Comparison of ENCODE assay signal across 9 cellular contexts in the genomic region with DNA sequence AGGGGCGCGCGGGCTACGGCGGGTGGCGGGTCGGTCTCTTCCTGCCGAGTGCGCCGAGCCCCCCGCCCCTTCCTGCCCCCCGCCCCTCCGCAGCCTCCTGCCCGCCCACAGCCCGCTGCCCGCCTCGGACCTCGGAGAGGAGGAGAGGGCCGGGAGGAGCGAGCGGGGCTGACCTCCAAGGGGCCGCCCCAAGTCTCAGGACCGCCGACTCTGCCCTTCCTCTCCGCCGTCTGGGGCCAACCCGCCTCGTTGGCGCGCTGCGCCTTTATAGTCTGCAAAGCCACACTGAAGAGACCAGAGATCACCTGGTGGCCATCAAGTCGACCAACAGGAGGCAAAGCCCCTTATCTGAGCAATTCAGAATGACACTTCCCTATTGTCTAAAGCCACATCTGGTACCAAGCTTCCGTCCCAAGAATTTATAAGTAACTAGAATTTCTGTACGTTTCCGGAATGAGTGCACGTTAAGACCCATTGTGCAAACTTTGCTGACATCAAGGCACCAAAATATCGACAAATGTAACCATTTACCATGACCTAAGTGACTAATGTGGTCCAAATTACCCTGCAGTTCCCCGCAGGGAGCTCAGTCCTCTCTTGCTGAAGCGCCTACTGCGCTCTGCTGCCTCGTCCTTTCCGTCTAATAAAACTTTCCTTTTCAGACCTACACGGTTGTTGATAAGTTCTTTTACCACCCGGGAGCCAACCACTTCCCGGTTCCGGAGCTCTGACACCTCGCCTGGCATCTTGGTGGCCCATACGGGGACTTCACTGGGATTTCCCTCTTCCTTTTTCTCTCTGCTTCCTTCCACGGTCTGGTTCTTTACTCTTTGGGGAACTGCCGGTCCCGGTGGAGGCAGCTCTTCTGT. TPM values are rescaled to one million over a fixed set of nuclear protein-coding genes. Genes with fewer than 3 reads are reported as not detected.
DNase-seq lines count a peak whose midpoint lies in the region; ATAC-seq, FAIRE-seq and TF ChIP-seq lines count a peak whose summit lies in the region.
"Had no signal": no experiment of that assay in that cellular context is flagged by ENCODE, and none has a peak within 500 bp of the region (broad histone marks: within the 10 kb centered on the region; RNA-seq: fewer than 3 reads in every experiment).

Gene CPXM1, minus strand, starts transcription at position 38 of the 869 bp plus-strand sequence. CDS start 55 bp downstream, outside the sequence.

- peaks cover 69% of the 10 kb centered on the region for H3K27me3 ChIP-seq in GM23338 (ENCODE audit: insufficient read depth)

- H3K4me1 Mint-ChIP-seq in GM23338 (peaks cover 35% of the 10 kb centered on the region), natural killer cell (peaks cover 25 to 26% of the 10 kb centered on the region in 2 donors)
- peaks cover 30% of the 10 kb centered on the region for H3K4me1 Mint-ChIP-seq in dendritic cell treated with granulocyte-macrophage colony-stimulating factor and Interleukin-4, amounts not matched to agents 40 ng/mL and 50 ng/mL, for 4 days (ENCODE audit: low read depth)

- peak within 1 kb of the TSS; percentile 79 for H3K4me3 ChIP-seq in GM23338

- H4K20me1 ChIP-seq in GM23338 (replicated peaks; ENCODE audit: insufficient read depth): peaks cover 3% of the 10 kb centered on the region; the same call in 1 of the 2 replicates

- no peaks in the 10 kb centered on the region for H3K9me2 ChIP-seq in GM23338 (ENCODE audit: insufficient read depth)

- no peak for FAIRE-seq in RCC 7860 (lab: Jason Lieb, UNC)

- intact Hi-C loops in dendritic cell treated with granulocyte-macrophage colony-stimulating factor and Interleukin-4, amounts not matched to agents 40 ng/mL and 50 ng/mL, for 4 days (cut with micrococcal nuclease): no loop called here
- intact Hi-C loops in natural killer cell (cut with micrococcal nuclease): no loop called here

- TF ChIP-seq CTCF in GM10248 (IDR thresholded peaks at IDR 0.05; ENCODE audit: control extremely low read depth, extremely low read depth, low read depth, missing control alignments) (no peak), GM23338 (conservative IDR thresholded peaks at IDR 0.05; ENCODE audit: low read depth in 2 of 2) (peak in 1 of 2 experiments; percentile 26; a peak in 1 of 4 replicates), natural killer cell (IDR thresholded peaks at IDR 0.05) (no peak)

- no peaks in the 10 kb centered on the region for H3K79me2 ChIP-seq in GM23338 (replicated peaks; ENCODE audit: insufficient read depth)

- H3K27me3 Mint-ChIP-seq in GM23338 (ENCODE audit: insufficient read depth, low read depth, poor library complexity): peaks cover 61% of the 10 kb centered on the region
- H3K27me3 Mint-ChIP-seq in dendritic cell treated with granulocyte-macrophage colony-stimulating factor and Interleukin-4, amounts not matched to agents 40 ng/mL and 50 ng/mL, for 4 days: peaks cover 71% of the 10 kb centered on the region
- H3K27me3 Mint-ChIP-seq in natural killer cell (ENCODE audit: low read depth in 2 of 2): peaks cover 46 to 64% of the 10 kb centered on the region in 2 donors

- H3F3A ChIP-seq in GM23338 (replicated peaks; ENCODE audit: low read depth): 0 out of 2 replicates have a peak, but pooled peaks cover 4% of the 10 kb centered on the region

- H3K27ac Mint-ChIP-seq in GM23338: peak within 1 kb of the TSS; percentile 81
- peak within 1 kb of the TSS; percentile 50 for H3K27ac Mint-ChIP-seq in dendritic cell treated with granulocyte-macrophage colony-stimulating factor and Interleukin-4, amounts not matched to agents 40 ng/mL and 50 ng/mL, for 4 days
- H3K27ac Mint-ChIP-seq in natural killer cell: peak within 1 kb of the TSS; percentile 23 to 44

- H2AFZ ChIP-seq in GM23338: peak within 1 kb of the TSS; percentile 97

- peak within 1 kb of the TSS; percentile 98 for H3K4me2 ChIP-seq in GM23338

- no peak within 1 kb of the TSS for H3K27ac ChIP-seq in GM23338 (ENCODE audit: low read depth)
- no peak within 1 kb of the TSS for H3K27ac ChIP-seq in caudate nucleus (ENCODE audit: low read depth, low read length)
- H3K27ac ChIP-seq: VCaP had no signal

- H3K4me3 Mint-ChIP-seq in GM23338 (peak within 1 kb of the TSS; percentile 97), natural killer cell (peak within 1 kb of the TSS; percentile 94)
- peak within 1 kb of the TSS; percentile 73 for H3K4me3 Mint-ChIP-seq in dendritic cell treated with granulocyte-macrophage colony-stimulating factor and Interleukin-4, amounts not matched to agents 40 ng/mL and 50 ng/mL, for 4 days

- POLR2A ChIA-PET in GM10248 (lab: Yijun Ruan, JAX): no interaction called here

- peaks cover 26% of the 10 kb centered on the region for H3K36me3 Mint-ChIP-seq in GM23338 (ENCODE audit: low read depth)
- H3K36me3 Mint-ChIP-seq in dendritic cell treated with granulocyte-macrophage colony-stimulating factor and Interleukin-4, amounts not matched to agents 40 ng/mL and 50 ng/mL, for 4 days (ENCODE audit: low read depth): no peaks in the 10 kb centered on the region
- no peaks in the 10 kb centered on the region for H3K36me3 Mint-ChIP-seq in natural killer cell

- H3K36me3 ChIP-seq in GM23338 (ENCODE audit: insufficient read depth): no peaks in the 10 kb centered on the region

- DNase-seq in GM10248 (ENCODE audit: extremely low spot score) (peak; percentile 62), GM23338 (ENCODE audit: low spot score) (peak; percentile 86), NOMO-1 (lab: John Stamatoyannopoulos, UW; ENCODE audit: unreplicated experiment in 2 of 2) (peak; percentile 48 to 70), natural killer cell (no peak), RCC 7860 (ENCODE audit: low spot score) (no peak), cerebellar nuclear complex (lab: John Stamatoyannopoulos, UW) (no peak), caudate nucleus (lab: John Stamatoyannopoulos, UW) (no peak)

- H3K9me3 Mint-ChIP-seq in GM23338: no peaks in the 10 kb centered on the region
- H3K9me3 Mint-ChIP-seq in dendritic cell treated with granulocyte-macrophage colony-stimulating factor and Interleukin-4, amounts not matched to agents 40 ng/mL and 50 ng/mL, for 4 days: no peaks in the 10 kb centered on the region
- H3K9me3 Mint-ChIP-seq in natural killer cell: no peaks in the 10 kb centered on the region

- ATAC-seq in GM23338: peak; percentile 77
- peak; percentile 67 to 73 (median 71) for ATAC-seq in natural killer cell

- H3K4me1 ChIP-seq in GM23338 (ENCODE audit: insufficient read depth): peaks cover 32% of the 10 kb centered on the region

- CTCF ChIA-PET in GM10248 (lab: Yijun Ruan, JAX): interaction anchor here (1.0 kb wide), 2 partner anchors 10 kb away, joined by 3 read pairs; no protein-coding TSS in a partner anchor

TF ChIP-seq in GM23338, 12 proteins besides CTCF, POLR2A, EP300 and RAD21 (continues in another document):
- TF ChIP-seq EZH2 (IDR thresholded peaks at IDR 0.05; ENCODE audit: low read depth, unreplicated experiment): peak; percentile 69
- no peak for TF ChIP-seq ZNF331 (CRISPR knock-in tag; IDR thresholded peaks at IDR 0.05; ENCODE audit: low read depth)
- no peak for TF ChIP-seq EZH2phosphoT487 (IDR thresholded peaks at IDR 0.05; ENCODE audit: unreplicated experiment)

RNA-seq across cellular contexts. Expression of gene CPXM1, which starts in this region (rescaled TPM):
- 21.5 and 29.3 TPM in 2 replicates for total RNA-seq in GM23338 (2014; rRNA removed; shearing (Covaris generic))
- polyA plus RNA-seq in GM23338 (2016; fragmentation: Nextera tagmentation; extraction: Ambion mirVana): 15.3 and 17.0 TPM in 2 replicates
- total RNA-seq in natural killer cell: 1 to 10 TPM in 2 of 3 donors, under 1 TPM in 1; 0.49 to 2.3 (median 1.5) TPM

Comparison
In these comparisons a context has a peak if more than half of its experiments do, and no peak if none do; other contexts are left out.
1. DNase-seq: peak in GM10248 (single experiment), GM23338 (single experiment) and NOMO-1 (2 of 2); none in natural killer cell (single experiment), RCC 7860 (single experiment), cerebellar nuclear complex (0 of 2) and caudate nucleus (0 of 61).
2. Peak in every context shown above with its lines, with median percentiles within 50 percentile points of each other: H3K27ac Mint-ChIP-seq and H3K4me3 Mint-ChIP-seq.